ENCODE assay signal across 9 cellular contexts in genomic region chr4:26088433-26088928, GRCh38.
DNase-seq lines count a peak whose midpoint lies in the region; ATAC-seq and TF ChIP-seq lines count a peak whose summit lies in the region.
"Had no signal": no experiment of that assay in that cellular context is flagged by ENCODE, and none has a peak within 500 bp of the region (broad histone marks: within the 10 kb centered on the region; RNA-seq: fewer than 3 reads in every experiment).

No MANE protein-coding gene starts in this region.

- H4K20me1 ChIP-seq in OCI-LY3 (ENCODE audit: insufficient read depth, low read length), result no peaks in the 10 kb centered on the region

- H3K27ac ChIP-seq in OCI-LY3 (ENCODE audit: low read length) (peak overlapping the region; percentile 89), uterus (peak overlapping the region; percentile 30 to 36)
- H3K27ac ChIP-seq: C4-2B had no signal

- intact Hi-C loops in uterus (cut with DNase I; ENCODE audit: low total_unique reads), result no loop called here

- no peaks in the 10 kb centered on the region for H3K79me2 ChIP-seq in OCI-LY3 (ENCODE audit: low read length)

- peaks cover 22% of the 10 kb centered on the region; the same call in 1 of the 2 replicates for H3K9me3 ChIP-seq in OCI-LY3 (ENCODE audit: insufficient read depth, low read length)
- peaks cover 0 to 6% of the 10 kb centered on the region in 2 donors for H3K9me3 ChIP-seq in uterus

- no peak for TF ChIP-seq POLR2A in uterus (IDR thresholded peaks at IDR 0.05)

- H3K27me3 ChIP-seq in OCI-LY3 (ENCODE audit: low read depth, low read length) (no peaks in the 10 kb centered on the region), uterus (no peaks in the 10 kb centered on the region)

- H3K4me1 ChIP-seq in OCI-LY3 (ENCODE audit: low read length) (peaks cover 64% of the 10 kb centered on the region), uterus (no peaks in the 10 kb centered on the region)

- TF ChIP-seq CTCF in OCI-LY3 (IDR thresholded peaks at IDR 0.05; ENCODE audit: low read depth, low read length) (no peak), uterus (IDR thresholded peaks at IDR 0.05) (no peak)

- peak overlapping the region; percentile 58 for H3K9ac ChIP-seq in OCI-LY3 (ENCODE audit: low read length)

- H3K36me3 ChIP-seq in OCI-LY3 (replicated peaks; ENCODE audit: low read depth, low read length) (peaks cover 13% of the 10 kb centered on the region), uterus (no peaks in the 10 kb centered on the region)

- no peak overlapping the region for H2AFZ ChIP-seq in OCI-LY3 (ENCODE audit: low read depth, low read length)

- H3K4me3 ChIP-seq in OCI-LY3 (ENCODE audit: low read length) (peak overlapping the region; percentile 25), uterus (no peak overlapping the region)

- peak; percentile 76 for ATAC-seq in HG02759 (IDR thresholded peaks at IDR 0.05; ENCODE audit: unreplicated experiment)
- ATAC-seq in esophagus mucosa, result peak; percentile 69

- H3K4me2 ChIP-seq in OCI-LY3 (ENCODE audit: low read length), result peak overlapping the region; percentile 61

- DNase-seq in SKM-1 treated with dmso at 0.1 percent for 144 hours (lab: John Stamatoyannopoulos, UW; ENCODE audit: unreplicated experiment), result peak; percentile 11
- DNase-seq in SKM-1 (lab: John Stamatoyannopoulos, UW; ENCODE audit: unreplicated experiment), result no peak
- DNase-seq in uterus, result no peak
- DNase-seq in DMS114 treated with DMSO at 0.1 percent for 48 hours (lab: John Stamatoyannopoulos, UW; ENCODE audit: unreplicated experiment), result no peak
- DNase-seq in NCI-H748 (lab: John Stamatoyannopoulos, UW; ENCODE audit: unreplicated experiment), result no peak
